Comparison of ENCODE assay signal across 8 cellular contexts in the genomic region with DNA sequence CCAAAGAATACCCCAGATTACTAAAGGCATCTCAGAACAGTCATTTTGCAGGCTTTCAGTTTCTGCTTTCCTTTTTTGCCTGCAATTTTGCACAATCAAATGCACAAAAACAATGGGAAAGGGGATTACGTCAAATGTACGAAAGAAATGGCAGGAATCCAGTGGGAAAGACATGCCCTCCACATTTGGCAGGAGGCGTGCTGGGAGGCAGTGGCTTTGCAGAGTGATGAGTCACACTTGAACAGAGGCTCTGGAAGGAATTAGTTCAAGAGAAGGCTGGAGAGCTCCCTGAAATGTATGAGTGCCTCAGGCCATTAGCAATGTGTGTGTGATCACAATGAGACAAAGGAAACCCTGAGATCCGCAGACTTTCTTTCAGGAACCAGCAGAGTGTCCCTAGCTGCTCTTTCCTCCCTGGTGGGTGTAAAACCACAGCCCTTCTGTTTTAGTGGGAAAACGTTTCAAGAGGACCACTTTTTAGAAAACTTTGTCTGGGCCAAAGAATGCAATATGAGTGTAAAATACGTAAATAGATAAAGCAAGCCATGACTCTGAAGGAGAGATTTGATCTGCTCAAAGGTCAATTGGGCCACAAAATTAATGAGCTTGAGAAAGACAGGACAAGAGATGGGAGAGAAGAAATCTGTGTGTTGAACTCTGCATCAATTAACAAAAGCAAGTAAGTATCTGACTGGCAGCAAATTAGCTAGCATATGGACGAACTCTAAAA.
A peak's percentile ranks its signal among the peaks of the same experiment; 100 is the strongest.
DNase-seq lines count a peak whose midpoint lies in the region; ATAC-seq and TF ChIP-seq lines count a peak whose summit lies in the region.

No MANE protein-coding gene starts in this region.

- no peak for TF ChIP-seq POLR2A in Peyer's patch (IDR thresholded peaks at IDR 0.05)

- H3K4me1 ChIP-seq in Peyer's patch (peaks cover 0 to 21% (median 0%) of the 10 kb centered on the region in 4 donors), aorta (ENCODE audit: control insufficient read depth in 1 of 2, insufficient read depth in 2 of 2, low read length in 2 of 2) (peaks cover 0 to 11% of the 10 kb centered on the region in 2 donors)

- WGBS in aorta, 2 donors = 14 to 15% methylated on average over 7 of the region's 7 CpGs

- H3K4me3 Mint-ChIP-seq in natural killer cell treated with Interleukin-12 subunit alpha and Interleukin-12 subunit beta and Interleukin-15 and Interleukin-18, amount 100 ng/mL, for 72 hours = no peak overlapping the region

- H3K27me3 Mint-ChIP-seq in natural killer cell treated with Interleukin-12 subunit alpha and Interleukin-12 subunit beta and Interleukin-15 and Interleukin-18, amount 100 ng/mL, for 72 hours = no peaks in the 10 kb centered on the region

- peaks cover 10% of the 10 kb centered on the region for H3K9me3 Mint-ChIP-seq in natural killer cell treated with Interleukin-12 subunit alpha and Interleukin-12 subunit beta and Interleukin-15 and Interleukin-18, amount 100 ng/mL, for 72 hours

- H3K36me3 Mint-ChIP-seq in natural killer cell treated with Interleukin-12 subunit alpha and Interleukin-12 subunit beta and Interleukin-15 and Interleukin-18, amount 100 ng/mL, for 72 hours = no peaks in the 10 kb centered on the region

- DNase-seq in HPDE6-E6E7 (ENCODE audit: extremely low spot score) = peak; percentile 56
- DNase-seq in Peyer's patch = peak in 2 of 3 donors; percentile 20 to 74
- DNase-seq in midbrain (lab: John Stamatoyannopoulos, UW) = peak; percentile 75
- DNase-seq in aorta = peak; percentile 89
- no peak for DNase-seq in GM19240 (ENCODE audit: insufficient read length, low spot score)
- DNase-seq in activated CD8-positive, alpha-beta memory T cell treated with anti-CD3 and anti-CD28 coated beads, Interleukin-2, amount 50 U/mL, for 4 hours = no peak
- no peak for DNase-seq in natural killer cell treated with Interleukin-12 subunit alpha and Interleukin-12 subunit beta and Interleukin-15 and Interleukin-18, amount 100 ng/mL, for 72 hours (ENCODE audit: low spot score)

- ATAC-seq in esophagus mucosa (peak; percentile 100), aorta (ENCODE audit: low FRiP score) (peak; percentile 96)
- no peak for ATAC-seq in natural killer cell treated with Interleukin-12 subunit alpha and Interleukin-12 subunit beta and Interleukin-15 and Interleukin-18, amount 100 ng/mL, for 72 hours

- H3K36me3 ChIP-seq in Peyer's patch (no peaks in the 10 kb centered on the region), aorta (ENCODE audit: control insufficient read depth in 1 of 2, insufficient read depth in 2 of 2, low read length in 1 of 2) (no peaks in the 10 kb centered on the region)

- H3K27me3 ChIP-seq in Peyer's patch (no peaks in the 10 kb centered on the region), aorta (ENCODE audit: control insufficient read depth in 1 of 2, insufficient read depth in 2 of 2, low read length in 1 of 2) (no peaks in the 10 kb centered on the region)

- H3K27ac Mint-ChIP-seq in natural killer cell treated with Interleukin-12 subunit alpha and Interleukin-12 subunit beta and Interleukin-15 and Interleukin-18, amount 100 ng/mL, for 72 hours = no peak overlapping the region

- H3K4me3 ChIP-seq in Peyer's patch (no peak overlapping the region), aorta (ENCODE audit: low read length in 2 of 2) (peak overlapping the region in 1 of 2 donors; percentile 54)

- H3K27ac ChIP-seq in Peyer's patch (peak overlapping the region; percentile 23 to 64 (median 30)), aorta (ENCODE audit: low read depth in 1 of 2, low read length in 2 of 2) (no peak overlapping the region)

- no peak for TF ChIP-seq CTCF in Peyer's patch (IDR thresholded peaks at IDR 0.05)

- intact Hi-C loops in aorta (cut with DNase I) = loop anchor here in 1 of 2 donors (5.0 kb wide), 1 partner anchor 154 kb away; a partner anchor contains a TSS

- no peaks in the 10 kb centered on the region for H3K4me1 Mint-ChIP-seq in natural killer cell treated with Interleukin-12 subunit alpha and Interleukin-12 subunit beta and Interleukin-15 and Interleukin-18, amount 100 ng/mL, for 72 hours (ENCODE audit: low read depth in 2 of 2)

- H3K9me3 ChIP-seq in Peyer's patch (no peaks in the 10 kb centered on the region), aorta (ENCODE audit: control insufficient read depth, low read length) (no peaks in the 10 kb centered on the region)

Comparison
In these comparisons a context has a peak if more than half of its experiments do, and no peak if none do; other contexts are left out.
1. DNase-seq: peak in HPDE6-E6E7 (single experiment), Peyer's patch (2 of 3), midbrain (single experiment) and aorta (2 of 2); none in GM19240 (single experiment), activated CD8-positive, alpha-beta memory T cell treated with anti-CD3 and anti-CD28 coated beads, Interleukin-2, amount 50 U/mL, for 4 hours (single experiment) and natural killer cell treated with Interleukin-12 subunit alpha and Interleukin-12 subunit beta and Interleukin-15 and Interleukin-18, amount 100 ng/mL, for 72 hours (single experiment).
2. H3K27ac ChIP-seq: peak in Peyer's patch (4 of 4); none in aorta (0 of 2).
3. ATAC-seq: peak in esophagus mucosa (single experiment) and aorta (single experiment); none in natural killer cell treated with Interleukin-12 subunit alpha and Interleukin-12 subunit beta and Interleukin-15 and Interleukin-18, amount 100 ng/mL, for 72 hours (0 of 2).